ENCODE assay signal across 13 cellular contexts in genomic region chr2:228731517-228731916, GRCh38.
A peak's percentile ranks its signal among the peaks of the same experiment; 100 is the strongest.
DNase-seq lines count a peak whose midpoint lies in the region; ATAC-seq and TF ChIP-seq lines count a peak whose summit lies in the region.
"Had no signal": no experiment of that assay in that cellular context is flagged by ENCODE, and none has a peak within 500 bp of the region (broad histone marks: within the 10 kb centered on the region; RNA-seq: fewer than 3 reads in every experiment).

No MANE protein-coding gene starts in this region.

- H3K27ac ChIP-seq in H9 (ENCODE audit: insufficient read length, low read depth, low read length): no peak overlapping the region

- H4K8ac ChIP-seq in H9 (replicated peaks; ENCODE audit: insufficient read length, low read depth, low read length): no peak overlapping the region

- no peaks in the 10 kb centered on the region; a peak in 1 of 7 replicates for H3K36me3 Mint-ChIP-seq in H9 (ENCODE audit: insufficient read depth in 1 of 3, low read depth in 3 of 3)
- H3K36me3 Mint-ChIP-seq: activated CD8-positive, alpha-beta memory T cell treated with anti-CD3 and anti-CD28 coated beads, Interleukin-2, amount 10 ng/mL, durations not matched to agents 7 days and 5 days; CD14-positive monocyte had no signal

- no peak overlapping the region for H3K18ac ChIP-seq in H9 (ENCODE audit: insufficient read length, low read depth, low read length)

- no peak for ATAC-seq in HG02970 (IDR thresholded peaks at IDR 0.05; ENCODE audit: low FRiP score, unreplicated experiment)
- ATAC-seq: activated CD8-positive, alpha-beta memory T cell treated with anti-CD3 and anti-CD28 coated beads, Interleukin-2, amount 10 ng/mL, durations not matched to agents 7 days and 5 days had no signal

- H3K9me3 ChIP-seq in H9 (ENCODE audit: control insufficient read depth, low read depth, low read length): no peaks in the 10 kb centered on the region

- H3K4me1 Mint-ChIP-seq in H9: 0 out of 4 replicates have a peak, but pooled peaks cover 0 to 2% of the 10 kb centered on the region in 2 experiments
- H3K4me1 Mint-ChIP-seq: activated CD8-positive, alpha-beta memory T cell treated with anti-CD3 and anti-CD28 coated beads, Interleukin-2, amount 10 ng/mL, durations not matched to agents 7 days and 5 days; CD14-positive monocyte; nephron had no signal

- no peaks in the 10 kb centered on the region for H3K4me1 ChIP-seq in H9 (ENCODE audit: insufficient read depth, low read length)

- H3K27ac Mint-ChIP-seq in H9: no peak overlapping the region
- H3K27ac Mint-ChIP-seq: activated CD8-positive, alpha-beta memory T cell treated with anti-CD3 and anti-CD28 coated beads, Interleukin-2, amount 10 ng/mL, durations not matched to agents 7 days and 5 days; CD14-positive monocyte; nephron had no signal

- no peak overlapping the region for H3K4me3 Mint-ChIP-seq in H9
- H3K4me3 Mint-ChIP-seq: activated CD8-positive, alpha-beta memory T cell treated with anti-CD3 and anti-CD28 coated beads, Interleukin-2, amount 10 ng/mL, durations not matched to agents 7 days and 5 days; CD14-positive monocyte; nephron had no signal

- no peak overlapping the region for H4K91ac ChIP-seq in H9 (ENCODE audit: insufficient read length, low read depth, low read length)

- H3K79me2 ChIP-seq in H9 (ENCODE audit: insufficient read depth, low read length): no peaks in the 10 kb centered on the region

- H2BK15ac ChIP-seq in H9 (ENCODE audit: low read depth, low read length): no peak overlapping the region

- H2BK12ac ChIP-seq in H9 (ENCODE audit: insufficient read length, low read depth, low read length): no peak overlapping the region

- H3K23me2 ChIP-seq in H9 (ENCODE audit: insufficient read length, low read depth, low read length, poor library complexity, severe bottlenecking): no peaks in the 10 kb centered on the region

- no peak overlapping the region for H3K56ac ChIP-seq in H9 (ENCODE audit: insufficient read length, low read depth, low read length)

- no peak overlapping the region for H2AFZ ChIP-seq in H9 (ENCODE audit: low read length)

- H3K79me1 ChIP-seq in H9 (ENCODE audit: insufficient read depth, low read depth, low read length, poor library complexity, severe bottlenecking): no peaks in the 10 kb centered on the region

- H3K27me3 Mint-ChIP-seq in H9 (ENCODE audit: low read depth): no peaks in the 10 kb centered on the region
- H3K27me3 Mint-ChIP-seq: activated CD8-positive, alpha-beta memory T cell treated with anti-CD3 and anti-CD28 coated beads, Interleukin-2, amount 10 ng/mL, durations not matched to agents 7 days and 5 days had no signal

- no peaks in the 10 kb centered on the region; the same call in 1 of the 2 replicates for H3K27me3 ChIP-seq in H9 (ENCODE audit: insufficient read depth, low read length)

- H4K20me1 ChIP-seq in H9 (ENCODE audit: control insufficient read depth, insufficient read depth, insufficient read length): no peaks in the 10 kb centered on the region

- H4K5ac ChIP-seq in H9 (ENCODE audit: insufficient read length, low read depth, low read length): no peak overlapping the region

- no peak overlapping the region for H3K23ac ChIP-seq in H9 (ENCODE audit: insufficient read length, low read depth, low read length)

- H2BK120ac ChIP-seq in H9 (ENCODE audit: low read depth, low read length, poor library complexity, severe bottlenecking): no peak overlapping the region

- H3K9me3 Mint-ChIP-seq in H9: no peaks in the 10 kb centered on the region; a peak in 1 of 5 replicates
- H3K9me3 Mint-ChIP-seq: nephron had no signal

- H3K4ac ChIP-seq in H9 (ENCODE audit: low read depth, low read length): no peak overlapping the region

- no peak overlapping the region for H2BK20ac ChIP-seq in H9 (ENCODE audit: low read depth, low read length, poor library complexity, severe bottlenecking)

- H3K9ac ChIP-seq in H9 (ENCODE audit: extremely low read depth, insufficient read length, low read length): no peak overlapping the region

- no peak overlapping the region for H3K4me2 ChIP-seq in H9 (ENCODE audit: insufficient read depth, insufficient read length, low read length)

- no peak overlapping the region for H2AK5ac ChIP-seq in H9 (ENCODE audit: insufficient read length, low read length)

- no peak overlapping the region for H2BK5ac ChIP-seq in H9 (ENCODE audit: insufficient read length, low read length)

- DNase-seq in AG09319 (ENCODE audit: extremely low read depth, low read depth): peak; percentile 12
- peak; percentile 70 for DNase-seq in LHCN-M2 (ENCODE audit: low read depth)
- peak; percentile 72 for DNase-seq in dedifferentiated amniotic fluid mesenchymal stem cell (ENCODE audit: extremely low spot score)
- peak; percentile 10 to 65 for DNase-seq in lung microvascular endothelial cell (ENCODE audit: low read depth in 2 of 2)
- no peak for DNase-seq in NCI-H1092 (lab: John Stamatoyannopoulos, UW)
- no peak for DNase-seq in germinal center (ENCODE audit: low spot score)
- no peak for DNase-seq in H9
- DNase-seq: activated CD8-positive, alpha-beta memory T cell treated with anti-CD3 and anti-CD28 coated beads, Interleukin-2, amount 10 ng/mL, durations not matched to agents 7 days and 5 days; Karpas-422; NCI-H2081 treated with DMSO at 0.1 percent for 48 hours had no signal

- no peak for TF ChIP-seq CTCF in AG09319 (IDR thresholded peaks at IDR 0.05; ENCODE audit: low read depth, low read length)
- TF ChIP-seq CTCF in H9 (conservative IDR thresholded peaks at IDR 0.05): no peak

- no peak overlapping the region for H3T11ph ChIP-seq in H9 (ENCODE audit: low read length)

- H3K14ac ChIP-seq in H9 (ENCODE audit: insufficient read depth, low read length): no peak overlapping the region

Comparison
In these comparisons a context has a peak if more than half of its experiments do, and no peak if none do; other contexts are left out.
1. DNase-seq: peak in AG09319 (single experiment), LHCN-M2 (single experiment), dedifferentiated amniotic fluid mesenchymal stem cell (single experiment) and lung microvascular endothelial cell (2 of 2); none in NCI-H1092 (single experiment), germinal center (single experiment) and H9 (single experiment).